8 cellular contexts compared by ENCODE assay signal in the genomic region with DNA sequence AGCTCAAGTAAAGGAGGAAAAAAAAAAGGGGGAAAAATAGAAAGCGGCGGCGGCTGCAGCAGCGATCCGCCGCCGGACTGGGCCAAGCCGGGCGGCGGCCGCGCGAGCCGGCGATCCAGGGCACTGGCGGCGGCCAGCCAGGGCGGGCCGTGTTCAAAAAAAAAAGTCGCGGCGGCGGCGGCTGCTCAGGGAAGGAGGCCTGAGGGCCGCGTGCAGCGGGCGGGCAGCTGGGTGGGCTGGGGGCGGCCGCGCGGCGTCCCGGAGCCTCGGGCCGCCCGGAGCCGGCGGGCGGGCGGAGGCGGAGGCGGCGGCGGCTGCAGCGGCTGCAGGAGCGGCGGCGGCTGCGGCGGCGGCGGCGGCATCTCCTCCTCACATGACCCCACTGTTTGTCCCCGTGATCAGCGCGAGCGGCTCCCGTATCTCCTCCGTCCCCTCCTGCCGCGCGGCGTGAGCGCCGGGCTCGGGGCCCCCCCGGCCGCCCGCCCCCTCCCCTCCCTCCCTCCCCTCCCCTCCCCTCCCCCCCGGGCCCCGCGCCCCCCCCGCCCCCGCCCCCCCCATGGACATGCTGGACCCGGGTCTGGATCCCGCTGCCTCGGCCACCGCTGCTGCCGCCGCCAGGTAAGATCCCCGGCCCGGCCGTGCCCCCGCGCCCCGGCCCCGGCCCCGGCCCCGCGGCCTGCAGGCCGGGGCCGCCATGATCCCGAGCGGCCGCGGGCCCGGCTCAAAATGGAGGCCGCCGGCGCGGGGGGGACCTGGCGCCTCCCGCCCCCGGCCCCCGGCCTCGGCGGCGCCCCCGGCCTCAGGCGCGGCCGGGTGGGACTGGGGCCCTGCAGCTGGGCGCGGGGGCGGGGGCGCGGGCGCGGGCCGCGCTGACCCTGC.
DNase-seq lines count a peak whose midpoint lies in the region; ATAC-seq lines count a peak whose summit lies in the region.

A gene with protein sequence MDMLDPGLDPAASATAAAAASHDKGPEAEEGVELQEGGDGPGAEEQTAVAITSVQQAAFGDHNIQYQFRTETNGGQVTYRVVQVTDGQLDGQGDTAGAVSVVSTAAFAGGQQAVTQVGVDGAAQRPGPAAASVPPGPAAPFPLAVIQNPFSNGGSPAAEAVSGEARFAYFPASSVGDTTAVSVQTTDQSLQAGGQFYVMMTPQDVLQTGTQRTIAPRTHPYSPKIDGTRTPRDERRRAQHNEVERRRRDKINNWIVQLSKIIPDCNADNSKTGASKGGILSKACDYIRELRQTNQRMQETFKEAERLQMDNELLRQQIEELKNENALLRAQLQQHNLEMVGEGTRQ (plus strand): TSS at position 417 of the 879 bp plus-strand sequence. CDS start 140 bp downstream, at position 557.

- H3K27ac ChIP-seq in layer of hippocampus (ENCODE audit: low read depth, low read length), result peak within 1 kb of the TSS; percentile 94

- no peaks in the 10 kb centered on the region for H3K27me3 ChIP-seq in layer of hippocampus (ENCODE audit: control insufficient read depth, insufficient read depth, low read length)

- DNase-seq in NCI-H82 (lab: John Stamatoyannopoulos, UW) (peak; percentile 88), NCI-H82 treated with DMSO at 0.1 percent for 48 hours (lab: John Stamatoyannopoulos, UW; ENCODE audit: unreplicated experiment) (no peak), NCI-H2227 (lab: John Stamatoyannopoulos, UW; ENCODE audit: unreplicated experiment) (peak; percentile 99), dedifferentiated amniotic fluid mesenchymal stem cell (ENCODE audit: extremely low spot score) (peak; percentile 52)
- peak; percentile 35 to 52 for DNase-seq in activated CD4-positive, alpha-beta T cell treated with anti-CD3 and anti-CD28 coated beads for 4 hours
- peak; percentile 67 to 74 for DNase-seq in stimulated activated CD4-positive, alpha-beta T cell treated with anti-CD3 and anti-CD28 coated beads, Interleukin-2, amount 100 ng/mL, for 24 hours

- ATAC-seq in HG03039 (IDR thresholded peaks at IDR 0.05; ENCODE audit: unreplicated experiment), result peak; percentile 14
